Comparison of ENCODE assay signal across 8 cellular contexts in the genomic region with DNA sequence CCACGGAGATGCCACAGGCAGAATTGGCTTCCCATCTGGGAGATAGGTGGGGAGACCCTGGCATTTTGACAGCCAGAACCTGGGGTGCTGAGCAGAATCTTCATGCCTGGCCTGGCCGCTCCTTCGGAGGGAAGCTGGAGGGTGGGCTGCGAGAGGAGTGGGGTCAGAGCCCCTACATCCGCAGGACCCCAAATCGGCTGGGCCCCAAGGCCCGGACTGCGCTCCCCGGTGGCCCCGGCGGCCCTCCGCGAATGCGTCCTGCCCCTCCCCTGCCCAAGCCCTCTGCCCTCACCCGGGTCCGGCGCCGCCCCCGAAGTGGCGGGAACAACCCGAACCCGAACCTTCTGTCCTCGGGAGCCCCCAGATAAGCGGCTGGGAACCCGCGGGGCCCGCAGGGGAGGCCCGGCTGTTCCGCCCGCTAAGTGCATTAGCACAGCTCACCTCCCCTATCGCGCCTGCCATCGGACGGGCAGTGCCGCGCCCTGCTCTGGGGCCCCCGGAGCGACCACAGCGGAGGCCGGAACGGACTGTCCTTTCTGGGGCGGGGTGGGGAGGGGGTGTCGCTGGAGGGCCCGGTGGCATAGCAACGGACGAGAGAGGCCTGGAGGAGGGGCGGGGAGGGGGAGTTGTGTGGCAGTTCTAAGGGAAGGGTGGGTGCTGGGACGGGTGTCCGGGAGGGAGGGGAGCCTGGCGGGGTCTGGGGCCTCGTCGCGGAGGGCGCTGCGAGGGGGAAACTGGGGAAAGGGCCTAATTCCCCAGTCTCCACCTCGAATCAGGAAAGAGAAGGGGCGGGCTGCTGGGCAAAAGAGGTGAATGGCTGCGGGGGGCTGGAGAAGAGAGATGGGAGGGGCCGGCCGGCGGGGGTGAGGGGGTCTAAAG. TPM values are rescaled to one million over a fixed set of nuclear protein-coding genes. Genes with fewer than 3 reads are reported as not detected.
DNase-seq lines count a peak whose midpoint lies in the region; ATAC-seq and TF ChIP-seq lines count a peak whose summit lies in the region.

No MANE protein-coding gene starts in this region.

- H3K4me1 ChIP-seq in A673 (ENCODE audit: insufficient read depth, low read length, poor library complexity, severe bottlenecking) (no peaks in the 10 kb centered on the region), KMS-11 (ENCODE audit: low read depth, poor library complexity, severe bottlenecking) (no peaks in the 10 kb centered on the region)

- no peaks in the 10 kb centered on the region for H3K9me3 Mint-ChIP-seq in mesothelial cell of epicardium

- no TSS peak for BruUV-seq in A673 (replicated peaks; lab: Mats Ljungman, UMichigan)

- peaks cover 65% of the 10 kb centered on the region for H3K27me3 Mint-ChIP-seq in mesothelial cell of epicardium (ENCODE audit: low read depth)

- H3K27ac Mint-ChIP-seq in mesothelial cell of epicardium, result no peak overlapping the region

- H2AFZ ChIP-seq in KMS-11 (ENCODE audit: low read depth), result peak overlapping the region; percentile 78

- no peaks in the 10 kb centered on the region for H3K36me3 Mint-ChIP-seq in mesothelial cell of epicardium

- peak overlapping the region; percentile 48; the same call in 1 of the 2 replicates for H3K4me2 ChIP-seq in KMS-11

- no peaks in the 10 kb centered on the region for H3K36me3 ChIP-seq in A673 (ENCODE audit: insufficient read depth, low read length, poor library complexity, severe bottlenecking)
- no peaks in the 10 kb centered on the region for H3K36me3 ChIP-seq in KMS-11 (ENCODE audit: insufficient read depth)

- TF ChIP-seq CTCF in A673 (conservative IDR thresholded peaks at IDR 0.05; ENCODE audit: low read depth, low read length) (no peak), KMS-11 (conservative IDR thresholded peaks at IDR 0.05; ENCODE audit: low read depth, low read length) (no peak), mesothelial cell of epicardium (IDR thresholded peaks at IDR 0.05; ENCODE audit: unreplicated experiment) (no peak)

- no peaks in the 10 kb centered on the region for H4K20me1 ChIP-seq in KMS-11 (ENCODE audit: insufficient read depth)

- CTCF ChIA-PET in A673 (lab: Charles Lee), result no interaction called here

- no peak overlapping the region for H3K27ac ChIP-seq in A673 (ENCODE audit: low read depth, low read length, poor library complexity, severe bottlenecking)
- no peak overlapping the region for H3K27ac ChIP-seq in KMS-11
- peak overlapping the region; percentile 29 for H3K27ac ChIP-seq in cingulate gyrus (ENCODE audit: low read depth, low read length)

- H3K79me2 ChIP-seq in KMS-11 (ENCODE audit: insufficient read depth, low read depth), result no peaks in the 10 kb centered on the region

- H3K4me3 Mint-ChIP-seq in mesothelial cell of epicardium, result peak overlapping the region; percentile 38

- H3K9ac ChIP-seq in KMS-11, result peak overlapping the region; percentile 74; the same call in 1 of the 2 replicates

- H3K9me3 ChIP-seq in A673 (ENCODE audit: low read depth, low read length, poor library complexity, severe bottlenecking), result no peaks in the 10 kb centered on the region

- peaks cover 12% of the 10 kb centered on the region for H3K4me1 Mint-ChIP-seq in mesothelial cell of epicardium

- POLR2A ChIA-PET in A673 (lab: Charles Lee; ENCODE audit: low non-redundant PET), result interaction anchor here (0.6 kb wide), 1 partner anchor 459 kb away, joined by 3 read pairs; no protein-coding TSS in a partner anchor

- H3K4me3 ChIP-seq in A673 (ENCODE audit: low read depth, low read length, poor library complexity, severe bottlenecking) (peak overlapping the region; percentile 23), KMS-11 (IDR thresholded peaks at IDR 0.05; ENCODE audit: insufficient read depth, low read depth, low read length) (no peak overlapping the region)

- ATAC-seq in HG02798 (IDR thresholded peaks at IDR 0.05; ENCODE audit: poor library complexity, unreplicated experiment), result no peak
- ATAC-seq in HG02678 (IDR thresholded peaks at IDR 0.05; ENCODE audit: unreplicated experiment), result no peak

- intact Hi-C loops in A673 (cut with micrococcal nuclease; ENCODE audit: unreplicated experiment), result no loop called here

- H3K27me3 ChIP-seq in A673 (replicated peaks; ENCODE audit: insufficient read depth, low read depth, low read length, poor library complexity), result no peaks in the 10 kb centered on the region
- H3K27me3 ChIP-seq in KMS-11 (ENCODE audit: insufficient read depth, low read depth), result peaks cover 8% of the 10 kb centered on the region; the same call in 1 of the 2 replicates

- DNase-seq in A673 (ENCODE audit: low spot score) (no peak), mesothelial cell of epicardium (ENCODE audit: low spot score in 2 of 2, unreplicated experiment in 2 of 2) (no peak), kidney tubule cell (ENCODE audit: low spot score) (no peak), NCI-H2081 (lab: John Stamatoyannopoulos, UW) (no peak)

RNA-seq across cellular contexts. Expression of a gene that starts 0.8 kb away (rescaled TPM):
- total RNA-seq in A673 (2021), result not detected in 2 replicates
- total RNA-seq in mesothelial cell of epicardium, result 1.7 to 2.1 TPM (median 1.7 TPM) in 3 replicates

RNA-seq across cellular contexts. Expression of a gene that starts 2.4 kb away (rescaled TPM):
- total RNA-seq in A673 (2021), result 0.54 and 0.79 TPM in 2 replicates
- total RNA-seq in mesothelial cell of epicardium, result 1.6 to 3.0 TPM (median 2.3 TPM) in 3 replicates

RNA-seq across cellular contexts. Expression of a gene that starts 20.4 kb away (rescaled TPM):
- total RNA-seq in A673 (2021), result 3.6 and 7.6 TPM in 2 replicates
- 36.8 to 39.1 TPM (median 37.1 TPM) in 3 replicates for total RNA-seq in mesothelial cell of epicardium

RNA-seq across cellular contexts. Expression of a gene that starts 30.6 kb away (rescaled TPM):
- total RNA-seq in A673 (2021), result 21.3 and 31.4 TPM in 2 replicates
- 55.6 to 56.6 TPM (median 56.2 TPM) in 3 replicates for total RNA-seq in mesothelial cell of epicardium

RNA-seq across cellular contexts. Expression of a gene that starts 32.4 kb away (rescaled TPM):
- total RNA-seq in A673 (2021) (11.1 and 17.8 TPM in 2 replicates), mesothelial cell of epicardium (141 to 146 TPM (median 142 TPM) in 3 replicates)
